In the genomic region with DNA sequence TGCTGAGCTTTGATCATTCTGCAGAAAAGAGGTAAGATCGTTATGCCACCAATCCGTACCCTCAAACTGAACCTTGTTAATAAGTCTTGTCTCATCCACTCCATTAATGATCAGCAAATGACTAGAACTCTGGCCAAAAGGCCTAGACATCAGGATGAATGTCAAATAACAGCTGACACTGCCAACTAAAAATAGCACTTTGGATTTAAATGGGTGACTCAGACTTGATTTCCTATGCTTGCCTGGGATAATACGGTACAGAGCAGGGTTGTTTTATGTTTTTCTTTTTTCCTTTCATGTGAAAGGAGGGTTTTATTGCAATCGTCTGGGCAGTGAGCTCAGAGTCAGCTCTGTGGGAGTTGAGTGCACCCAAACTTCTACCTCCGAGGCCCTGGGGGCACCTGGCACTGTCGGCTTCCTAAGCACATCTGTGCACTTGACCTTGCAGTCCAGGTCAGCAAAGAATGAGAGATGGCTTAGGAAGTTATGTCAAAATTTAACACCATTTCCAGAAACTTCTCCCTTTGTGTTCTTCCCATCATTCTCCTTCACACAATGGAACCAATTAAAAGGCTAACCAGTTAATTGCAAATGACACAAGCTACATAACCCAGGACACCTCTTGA, we compare ENCODE assay signal across 11 cellular contexts.
DNase-seq lines count a peak whose midpoint lies in the region; ATAC-seq and TF ChIP-seq lines count a peak whose summit lies in the region.
"Had no signal": no experiment of that assay in that cellular context is flagged by ENCODE, and none has a peak within 500 bp of the region (broad histone marks: within the 10 kb centered on the region; RNA-seq: fewer than 3 reads in every experiment).

No MANE protein-coding gene starts in this region.

- DNase-seq in ELR (ENCODE audit: low read depth) (peak; percentile 47), glomerular visceral epithelial cell (ENCODE audit: extremely low spot score) (peak; percentile 82), retinal pigment epithelial cell (ENCODE audit: low read depth) (peak; percentile 94), NCI-H128 (lab: John Stamatoyannopoulos, UW; ENCODE audit: unreplicated experiment) (no peak), upper lobe of left lung (no peak)
- no peak for DNase-seq in stimulated activated naive CD4-positive, alpha-beta T cell treated with Interleukin-2 at 50 U/mL for 16 hours (lab: John Stamatoyannopoulos, UW)
- DNase-seq: activated gamma-delta T cell, NCI-H187, small intestine had no signal

- no peak for ATAC-seq in upper lobe of left lung (ENCODE audit: low FRiP score in 2 of 2)
- no peak for ATAC-seq in GM21786 (IDR thresholded peaks at IDR 0.05; ENCODE audit: unreplicated experiment)

- no peak overlapping the region for H3K4me3 ChIP-seq in retinal pigment epithelial cell (ENCODE audit: low read length)
- no peak overlapping the region for H3K4me3 ChIP-seq in upper lobe of left lung

- TF ChIP-seq POLR2A in upper lobe of left lung (IDR thresholded peaks at IDR 0.05), result no peak

- H3K27ac ChIP-seq in angular gyrus (ENCODE audit: low read depth, low read length), result peak overlapping the region; percentile 29
- peak overlapping the region in 2 of 4 donors; percentile 27 to 35 for H3K27ac ChIP-seq in upper lobe of left lung

- 67 to 73% methylated on average over 5 to 6 of the region's 6 CpGs for WGBS in upper lobe of left lung, 2 donors

- no peaks in the 10 kb centered on the region for H3K9me3 ChIP-seq in upper lobe of left lung

- peaks cover 4 to 23% (median 10%) of the 10 kb centered on the region in 4 donors for H3K4me1 ChIP-seq in upper lobe of left lung

- H3K27me3 ChIP-seq in upper lobe of left lung, result no peaks in the 10 kb centered on the region

- no peak for TF ChIP-seq EP300 in upper lobe of left lung (IDR thresholded peaks at IDR 0.05)

- TF ChIP-seq CTCF in retinal pigment epithelial cell (conservative IDR thresholded peaks at IDR 0.05; ENCODE audit: low read depth, low read length) (no peak), upper lobe of left lung (IDR thresholded peaks at IDR 0.05) (no peak)

- no peaks in the 10 kb centered on the region for H3K36me3 ChIP-seq in upper lobe of left lung

Comparison
In these comparisons a context has a peak if more than half of its experiments do, and no peak if none do; other contexts are left out.
1. DNase-seq: peak in ELR (single experiment), glomerular visceral epithelial cell (single experiment) and retinal pigment epithelial cell (single experiment); none in stimulated activated naive CD4-positive, alpha-beta T cell treated with Interleukin-2 at 50 U/mL for 16 hours (single experiment), NCI-H128 (single experiment) and upper lobe of left lung (0 of 2).